ENCODE assay signal across 8 cellular contexts in the genomic region with DNA sequence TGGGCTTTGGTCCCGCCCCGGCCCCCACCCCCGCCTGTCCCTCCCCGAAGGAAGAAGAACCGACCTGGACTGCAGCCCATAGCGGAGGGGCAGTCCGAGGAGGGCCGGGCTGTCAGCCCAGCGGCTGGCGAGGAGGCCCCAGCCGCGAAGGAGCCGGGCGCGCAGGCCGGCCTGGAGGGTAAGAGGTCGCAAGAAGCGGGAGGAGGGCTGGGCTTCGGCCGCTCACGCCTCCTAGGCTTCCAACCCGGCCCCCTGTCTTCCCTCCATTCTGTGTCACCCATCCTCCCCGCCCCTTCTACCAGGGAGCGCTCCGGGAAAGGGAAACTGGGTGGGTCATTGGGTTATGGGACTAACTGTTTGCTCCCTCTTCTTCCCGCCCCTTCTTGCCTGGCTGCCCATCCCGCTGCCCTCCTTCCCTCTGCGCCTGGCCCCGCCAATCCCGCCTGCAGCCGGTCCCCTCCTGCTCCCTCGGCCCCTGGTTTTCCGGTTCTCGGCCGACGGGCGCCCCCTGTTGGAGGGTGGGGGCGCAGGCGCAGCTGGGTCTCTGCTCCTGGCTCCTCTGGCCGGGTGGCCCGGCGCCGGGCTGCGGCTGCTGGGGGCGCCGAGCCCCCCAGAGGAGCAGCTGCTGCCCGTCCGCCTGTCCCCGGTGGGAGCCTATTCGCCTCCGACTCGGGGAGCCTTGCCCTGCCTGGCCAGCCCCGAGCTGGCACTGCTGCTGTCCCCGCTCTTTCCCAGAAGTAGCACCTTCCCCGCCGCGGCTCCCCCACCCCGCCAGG. TPM values are rescaled to one million over a fixed set of nuclear protein-coding genes. Genes with fewer than 3 reads are reported as not detected.
DNase-seq lines count a peak whose midpoint lies in the region; ATAC-seq and TF ChIP-seq lines count a peak whose summit lies in the region.

No MANE protein-coding gene starts in this region.

- H4K20me1 ChIP-seq in Loucy (ENCODE audit: insufficient read depth, low read length, poor library complexity, severe bottlenecking), result peaks cover 17% of the 10 kb centered on the region
- peaks cover 7% of the 10 kb centered on the region for H4K20me1 ChIP-seq in neural cell (ENCODE audit: insufficient read depth)

- 0 out of 2 replicates have a peak, but pooled peaks cover 6% of the 10 kb centered on the region for H3F3A ChIP-seq in Loucy (ENCODE audit: low read depth)
- no peaks in the 10 kb centered on the region for H3F3A ChIP-seq in neural cell (ENCODE audit: insufficient read depth, low read length, poor library complexity, severe bottlenecking)

- H3K79me2 ChIP-seq in Loucy (ENCODE audit: insufficient read depth, low read length) (peaks cover 10% of the 10 kb centered on the region), neural cell (replicated peaks; ENCODE audit: insufficient read depth, low read length) (peaks cover 28% of the 10 kb centered on the region)

- peak; percentile 15 for TF ChIP-seq EP300 in neural cell (conservative IDR thresholded peaks at IDR 0.05; ENCODE audit: poor library complexity, severe bottlenecking)

- peaks cover 26% of the 10 kb centered on the region for H3K4me1 ChIP-seq in Loucy (ENCODE audit: insufficient read depth, low read length, poor library complexity, severe bottlenecking)

- H3K4me3 ChIP-seq in Loucy (ENCODE audit: low read length, poor library complexity, severe bottlenecking) (peak overlapping the region; percentile 92), neural cell (ENCODE audit: low read length) (peak overlapping the region; percentile 90)

- H3K27me3 ChIP-seq in Loucy (ENCODE audit: insufficient read depth, low read length, poor library complexity, severe bottlenecking) (no peaks in the 10 kb centered on the region), neural cell (ENCODE audit: insufficient read depth, low read depth, low read length) (no peaks in the 10 kb centered on the region)

- no peaks in the 10 kb centered on the region for H3K9me2 ChIP-seq in Loucy (replicated peaks; ENCODE audit: low read depth, low read length)
- no peaks in the 10 kb centered on the region for H3K9me2 ChIP-seq in neural cell (ENCODE audit: insufficient read depth, low read length)

- TF ChIP-seq CTCF in Loucy (conservative IDR thresholded peaks at IDR 0.05; ENCODE audit: low read length) (peak; percentile 73), neural cell (IDR thresholded peaks at IDR 0.05; ENCODE audit: poor library complexity, severe bottlenecking) (peak; percentile 97)

- H3K36me3 ChIP-seq in Loucy (ENCODE audit: insufficient read depth, low read length) (peaks cover 33% of the 10 kb centered on the region; the same call in 1 of the 2 replicates), neural cell (ENCODE audit: insufficient read depth, low read length) (peaks cover 3% of the 10 kb centered on the region)

- peak overlapping the region; percentile 79 for H3K4me2 ChIP-seq in Loucy (ENCODE audit: low read depth, low read length, poor library complexity, severe bottlenecking)
- peak overlapping the region; percentile 99 for H3K4me2 ChIP-seq in neural cell (ENCODE audit: low read length)

- peak overlapping the region; percentile 72 for H2AFZ ChIP-seq in Loucy (ENCODE audit: low read length)
- peak overlapping the region; percentile 25 for H2AFZ ChIP-seq in neural cell (ENCODE audit: low read depth, low read length)

- H3K27ac ChIP-seq in neural cell (ENCODE audit: low read length), result peak overlapping the region; percentile 79

- H3K9ac ChIP-seq in Loucy (ENCODE audit: low read depth, low read length, poor library complexity, severe bottlenecking), result peak overlapping the region; percentile 86
- peak overlapping the region; percentile 91 for H3K9ac ChIP-seq in neural cell (ENCODE audit: low read length)

- H3K9me3 ChIP-seq in Loucy (ENCODE audit: insufficient read depth, low read depth, low read length) (no peaks in the 10 kb centered on the region), neural cell (ENCODE audit: low read length) (no peaks in the 10 kb centered on the region)

- peak; percentile 38 for ATAC-seq in GM21786 (IDR thresholded peaks at IDR 0.05; ENCODE audit: unreplicated experiment)
- peak; percentile 61 for ATAC-seq in stimulated activated naive CD8-positive, alpha-beta T cell treated with anti-CD3 and anti-CD28 coated beads, Interleukin-15, Interleukin-2, amounts not matched to agents 100 U/mL and 50 U/mL, for 24 hours

- DNase-seq in DMS 273 treated with DMSO at 0.1 percent for 48 hours (lab: John Stamatoyannopoulos, UW) (peak; percentile 85), SHP77 treated with DMSO at 0.1 percent for 48 hours (lab: John Stamatoyannopoulos, UW) (peak; percentile 93), activated gamma-delta T cell treated with Interleukin-2 at 50 U/mL for 16 hours (peak; percentile 86), fibroblast of the conjunctiva (ENCODE audit: low read depth) (peak; percentile 95)
- DNase-seq in stimulated activated naive CD8-positive, alpha-beta T cell treated with anti-CD3 and anti-CD28 coated beads, Interleukin-15, Interleukin-2, amounts not matched to agents 100 U/mL and 50 U/mL, for 24 hours, result peak; percentile 95

- TF ChIP-seq RAD21 in neural cell (conservative IDR thresholded peaks at IDR 0.05), result peak; percentile 86

TF ChIP-seq in neural cell, 6 proteins besides CTCF, POLR2A, EP300 and RAD21:
- TF ChIP-seq, protein P1, sequence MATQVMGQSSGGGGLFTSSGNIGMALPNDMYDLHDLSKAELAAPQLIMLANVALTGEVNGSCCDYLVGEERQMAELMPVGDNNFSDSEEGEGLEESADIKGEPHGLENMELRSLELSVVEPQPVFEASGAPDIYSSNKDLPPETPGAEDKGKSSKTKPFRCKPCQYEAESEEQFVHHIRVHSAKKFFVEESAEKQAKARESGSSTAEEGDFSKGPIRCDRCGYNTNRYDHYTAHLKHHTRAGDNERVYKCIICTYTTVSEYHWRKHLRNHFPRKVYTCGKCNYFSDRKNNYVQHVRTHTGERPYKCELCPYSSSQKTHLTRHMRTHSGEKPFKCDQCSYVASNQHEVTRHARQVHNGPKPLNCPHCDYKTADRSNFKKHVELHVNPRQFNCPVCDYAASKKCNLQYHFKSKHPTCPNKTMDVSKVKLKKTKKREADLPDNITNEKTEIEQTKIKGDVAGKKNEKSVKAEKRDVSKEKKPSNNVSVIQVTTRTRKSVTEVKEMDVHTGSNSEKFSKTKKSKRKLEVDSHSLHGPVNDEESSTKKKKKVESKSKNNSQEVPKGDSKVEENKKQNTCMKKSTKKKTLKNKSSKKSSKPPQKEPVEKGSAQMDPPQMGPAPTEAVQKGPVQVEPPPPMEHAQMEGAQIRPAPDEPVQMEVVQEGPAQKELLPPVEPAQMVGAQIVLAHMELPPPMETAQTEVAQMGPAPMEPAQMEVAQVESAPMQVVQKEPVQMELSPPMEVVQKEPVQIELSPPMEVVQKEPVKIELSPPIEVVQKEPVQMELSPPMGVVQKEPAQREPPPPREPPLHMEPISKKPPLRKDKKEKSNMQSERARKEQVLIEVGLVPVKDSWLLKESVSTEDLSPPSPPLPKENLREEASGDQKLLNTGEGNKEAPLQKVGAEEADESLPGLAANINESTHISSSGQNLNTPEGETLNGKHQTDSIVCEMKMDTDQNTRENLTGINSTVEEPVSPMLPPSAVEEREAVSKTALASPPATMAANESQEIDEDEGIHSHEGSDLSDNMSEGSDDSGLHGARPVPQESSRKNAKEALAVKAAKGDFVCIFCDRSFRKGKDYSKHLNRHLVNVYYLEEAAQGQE (IDR thresholded peaks at IDR 0.05; ENCODE audit: borderline replicate concordance), result peak; percentile 20
- TF ChIP-seq EZH2 (IDR thresholded peaks at IDR 0.05; ENCODE audit: borderline replicate concordance, insufficient read depth, low read length, poor library complexity, severe bottlenecking), result no peak
- TF ChIP-seq TAF1 (IDR thresholded peaks at IDR 0.05; ENCODE audit: low read depth), result peak; percentile 31
- TF ChIP-seq POLR2AphosphoS5 (IDR thresholded peaks at IDR 0.05), result peak; percentile 80
- peak; percentile 85 for TF ChIP-seq SMC3 (conservative IDR thresholded peaks at IDR 0.05; ENCODE audit: poor library complexity)
- TF ChIP-seq MXI1 (conservative IDR thresholded peaks at IDR 0.05; ENCODE audit: poor library complexity, severe bottlenecking), result peak; percentile 56

RNA-seq across cellular contexts. Expression of a gene that starts 2.4 kb away (rescaled TPM):
- 45.7 and 58.1 TPM in 2 replicates for polyA plus RNA-seq in neural cell
- 36.9 and 38.5 TPM in 2 replicates for polyA minus RNA-seq in neural cell

RNA-seq across cellular contexts. Expression of a gene that starts 14.5 kb away (rescaled TPM):
- polyA plus RNA-seq in neural cell, result 235 and 257 TPM in 2 replicates
- 109 and 116 TPM in 2 replicates for polyA minus RNA-seq in neural cell

RNA-seq across cellular contexts. Expression of a gene that starts 21.9 kb away (rescaled TPM):
- not detected in 2 replicates for polyA plus RNA-seq in neural cell
- polyA minus RNA-seq in neural cell, result not detected in 2 replicates

RNA-seq across cellular contexts. Expression of a gene that starts 45.9 kb away (rescaled TPM):
- 53.2 and 53.4 TPM in 2 replicates for polyA plus RNA-seq in neural cell
- polyA minus RNA-seq in neural cell, result 27.2 and 28.7 TPM in 2 replicates

RNA-seq across cellular contexts. Expression of a gene that starts 49.8 kb away (rescaled TPM):
- polyA plus RNA-seq in neural cell, result 44.4 and 57.7 TPM in 2 replicates
- 35.1 and 39.0 TPM in 2 replicates for polyA minus RNA-seq in neural cell

Comparison
In these comparisons a context has a peak if more than half of its experiments do, and no peak if none do; other contexts are left out.
1. Peak in every context shown above with its lines: DNase-seq, ATAC-seq, H3K4me3 ChIP-seq and H3K27ac ChIP-seq.